8 cellular contexts compared by ENCODE assay signal in the genomic region with DNA sequence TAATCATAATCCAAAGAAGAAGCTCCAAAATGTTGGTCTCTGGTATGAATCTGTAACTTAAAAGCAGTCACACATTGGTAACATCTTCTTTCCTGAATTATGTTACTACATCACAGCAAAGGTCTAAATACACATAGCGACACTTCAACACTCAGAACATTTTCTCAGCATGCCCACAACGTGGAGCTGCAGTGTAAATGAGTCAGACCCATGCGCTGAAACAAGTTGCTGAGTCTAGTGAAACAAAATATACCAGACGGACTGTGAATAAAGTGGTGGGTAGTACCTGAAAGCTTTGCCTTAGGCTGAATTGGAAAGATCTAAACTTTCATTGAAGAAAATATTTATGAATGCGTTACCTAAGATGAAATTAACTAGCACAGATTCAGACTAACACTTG. TPM values are rescaled to one million over a fixed set of nuclear protein-coding genes. Genes with fewer than 3 reads are reported as not detected.
DNase-seq lines count a peak whose midpoint lies in the region; ATAC-seq, FAIRE-seq and TF ChIP-seq lines count a peak whose summit lies in the region.

No MANE protein-coding gene starts in this region.

- no peak for FAIRE-seq in GM19239 (lab: Jason Lieb, UNC)

- H3K27me3 Mint-ChIP-seq in HFFc6 (ENCODE audit: insufficient read depth): peaks cover 28% of the 10 kb centered on the region
- peaks cover 43 to 56% of the 10 kb centered on the region in 2 donors for H3K27me3 Mint-ChIP-seq in effector memory CD8-positive, alpha-beta T cell

- H3K4me3 Mint-ChIP-seq in HFFc6: no peak overlapping the region
- H3K4me3 Mint-ChIP-seq in effector memory CD8-positive, alpha-beta T cell: no peak overlapping the region

- H3K9me3 ChIP-seq in adipocyte (ENCODE audit: control insufficient read depth, low read length) (no peaks in the 10 kb centered on the region), tibial artery (no peaks in the 10 kb centered on the region)

- DNase-seq in AG10803 (ENCODE audit: low read depth): peak; percentile 37
- peak; percentile 36 for DNase-seq in HFFc6
- peak; percentile 17 for DNase-seq in adipocyte (ENCODE audit: low read depth)
- DNase-seq in kidney glomerular epithelial cell (lab: John Stamatoyannopoulos, UW): peak; percentile 39
- no peak for DNase-seq in GM19239 (ENCODE audit: insufficient read length, low spot score)
- no peak for DNase-seq in effector memory CD8-positive, alpha-beta T cell
- no peak for DNase-seq in tibial artery

- H3K4me1 ChIP-seq in adipocyte (ENCODE audit: control insufficient read depth, insufficient read depth, low read length) (peaks cover 7% of the 10 kb centered on the region), tibial artery (no peaks in the 10 kb centered on the region)

- intact Hi-C loops in tibial artery (cut with DNase I; ENCODE audit: low total_unique reads): no loop called here

- H3K36me3 Mint-ChIP-seq in HFFc6 (ENCODE audit: low read depth): no peaks in the 10 kb centered on the region
- H3K36me3 Mint-ChIP-seq in effector memory CD8-positive, alpha-beta T cell (ENCODE audit: insufficient read depth): no peaks in the 10 kb centered on the region

- H3K9me3 Mint-ChIP-seq in HFFc6: no peaks in the 10 kb centered on the region
- H3K9me3 Mint-ChIP-seq in effector memory CD8-positive, alpha-beta T cell: no peaks in the 10 kb centered on the region

- peaks cover 17% of the 10 kb centered on the region for H3K4me1 Mint-ChIP-seq in HFFc6 (ENCODE audit: low read depth)
- H3K4me1 Mint-ChIP-seq in effector memory CD8-positive, alpha-beta T cell (ENCODE audit: low read depth in 2 of 2): no peaks in the 10 kb centered on the region

- no peak overlapping the region for H3K9ac ChIP-seq in adipocyte (ENCODE audit: low read length)

- no peak overlapping the region for H3K27ac Mint-ChIP-seq in HFFc6
- no peak overlapping the region for H3K27ac Mint-ChIP-seq in effector memory CD8-positive, alpha-beta T cell

- no peaks in the 10 kb centered on the region for H3K36me3 ChIP-seq in adipocyte (ENCODE audit: control insufficient read depth, insufficient read depth, low read length, severe bottlenecking)
- no peaks in the 10 kb centered on the region for H3K36me3 ChIP-seq in tibial artery

- H3K4me3 ChIP-seq in AG10803 (ENCODE audit: low read length) (no peak overlapping the region), adipocyte (ENCODE audit: low read length) (no peak overlapping the region), tibial artery (no peak overlapping the region)

- no peak for ATAC-seq in GM21381 (IDR thresholded peaks at IDR 0.05; ENCODE audit: unreplicated experiment)
- no peak for ATAC-seq in effector memory CD8-positive, alpha-beta T cell (replicated peaks)

- H3K27me3 ChIP-seq in adipocyte (replicated peaks; ENCODE audit: control insufficient read depth, insufficient read depth, low read length): peaks cover 3% of the 10 kb centered on the region
- H3K27me3 ChIP-seq in tibial artery: no peaks in the 10 kb centered on the region

- peak; percentile 39 for TF ChIP-seq CTCF in AG10803 (conservative IDR thresholded peaks at IDR 0.05; ENCODE audit: low read length)
- TF ChIP-seq CTCF in HFFc6 (IDR thresholded peaks at IDR 0.05): peak; percentile 47
- TF ChIP-seq CTCF in tibial artery (IDR thresholded peaks at IDR 0.05): no peak

- no peak overlapping the region for H3K27ac ChIP-seq in tibial artery

RNA-seq across cellular contexts. Expression of a gene that starts 33.2 kb away (rescaled TPM):
- 10 to 100 TPM; 23.0 to 35.7 (median 27.0) TPM for total RNA-seq in HFFc6 (2021; fragmentation: NEBNext Ultra II Directional; extraction: Animal tissue kit (Norgen Biotek cat#: 25700))

Comparison
In these comparisons a context has a peak if more than half of its experiments do, and no peak if none do; other contexts are left out.
1. DNase-seq: peak in AG10803 (single experiment), HFFc6 (single experiment), adipocyte (single experiment) and kidney glomerular epithelial cell (single experiment); none in GM19239 (single experiment), effector memory CD8-positive, alpha-beta T cell (0 of 3) and tibial artery (0 of 2).
2. CTCF ChIP-seq: peak in AG10803 (single experiment) and HFFc6 (single experiment); none in tibial artery (0 of 2).